1 cellular context compared by ENCODE assay signal in genomic region chr11:73280606-73281005, GRCh38.
TF ChIP-seq lines count a peak whose summit lies in the region.

No MANE protein-coding gene starts in this region.

TF ChIP-seq in SK-N-SH, 30 proteins besides CTCF, POLR2A, EP300 and RAD21 (continued from another document):
- TF ChIP-seq POLR2AphosphoS5 (IDR thresholded peaks at IDR 0.05; ENCODE audit: low read depth, low read length): no peak
- TF ChIP-seq REST (IDR thresholded peaks at IDR 0.05; ENCODE audit: low read depth, low read length): no peak
- no peak for TF ChIP-seq RFX5 (IDR thresholded peaks at IDR 0.05; ENCODE audit: low read length)
- TF ChIP-seq TAF1 (IDR thresholded peaks at IDR 0.05; ENCODE audit: borderline replicate concordance, low read depth, low read length): no peak
- TF ChIP-seq TCF12 (IDR thresholded peaks at IDR 0.05): no peak
- no peak for TF ChIP-seq MAX (IDR thresholded peaks at IDR 0.05; ENCODE audit: low read depth)
- no peak for TF ChIP-seq GABPA (IDR thresholded peaks at IDR 0.05; ENCODE audit: low read depth)
- no peak for TF ChIP-seq FOXM1 (IDR thresholded peaks at IDR 0.05; ENCODE audit: low read depth)
